ENCODE assay signal across 6 cellular contexts in genomic region chr13:29683041-29683440, GRCh38.
"Had no signal": no experiment of that assay in that cellular context is flagged by ENCODE, and none has a peak within 500 bp of the region (broad histone marks: within the 10 kb centered on the region; RNA-seq: fewer than 3 reads in every experiment).

No MANE protein-coding gene starts in this region.

- H3K27ac Mint-ChIP-seq: HFFc6, IgD-negative memory B cell had no signal

- DNase-seq: GOT3, H7, HFFc6, KBM-7 had no signal

- H3K36me3 Mint-ChIP-seq: IgD-negative memory B cell had no signal

- FAIRE-seq: HepG2 had no signal

- H3K9me3 Mint-ChIP-seq: HFFc6 had no signal

- H3K4me3 Mint-ChIP-seq: HFFc6, IgD-negative memory B cell had no signal

- H3K4me1 Mint-ChIP-seq: IgD-negative memory B cell had no signal
